In the genomic region with DNA sequence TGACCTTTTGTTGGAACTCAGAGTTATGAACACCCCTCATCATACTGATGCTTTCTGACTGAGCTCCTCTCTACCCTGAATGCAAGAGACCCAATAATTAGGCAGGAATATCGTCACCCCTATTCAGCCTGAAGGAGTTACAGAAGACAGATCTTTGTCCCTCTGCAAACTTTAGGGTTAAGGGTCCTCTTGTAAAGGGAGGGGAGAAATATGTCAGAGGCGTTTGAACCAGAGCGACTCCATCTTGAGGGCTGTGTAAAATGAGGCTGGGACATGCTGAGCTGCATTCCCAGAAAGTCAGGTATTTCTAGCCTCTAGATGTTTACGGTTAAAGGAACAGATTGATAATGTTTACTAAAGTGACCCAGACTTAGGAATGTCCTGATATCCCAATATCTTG, we compare ENCODE assay signal across 1 cellular context.
TF ChIP-seq lines count a peak whose summit lies in the region.

No MANE protein-coding gene starts in this region.

TF ChIP-seq in K562, 482 proteins besides CTCF, POLR2A, EP300 and RAD21 (continued from another document and continues in another):
- TF ChIP-seq, protein P1, sequence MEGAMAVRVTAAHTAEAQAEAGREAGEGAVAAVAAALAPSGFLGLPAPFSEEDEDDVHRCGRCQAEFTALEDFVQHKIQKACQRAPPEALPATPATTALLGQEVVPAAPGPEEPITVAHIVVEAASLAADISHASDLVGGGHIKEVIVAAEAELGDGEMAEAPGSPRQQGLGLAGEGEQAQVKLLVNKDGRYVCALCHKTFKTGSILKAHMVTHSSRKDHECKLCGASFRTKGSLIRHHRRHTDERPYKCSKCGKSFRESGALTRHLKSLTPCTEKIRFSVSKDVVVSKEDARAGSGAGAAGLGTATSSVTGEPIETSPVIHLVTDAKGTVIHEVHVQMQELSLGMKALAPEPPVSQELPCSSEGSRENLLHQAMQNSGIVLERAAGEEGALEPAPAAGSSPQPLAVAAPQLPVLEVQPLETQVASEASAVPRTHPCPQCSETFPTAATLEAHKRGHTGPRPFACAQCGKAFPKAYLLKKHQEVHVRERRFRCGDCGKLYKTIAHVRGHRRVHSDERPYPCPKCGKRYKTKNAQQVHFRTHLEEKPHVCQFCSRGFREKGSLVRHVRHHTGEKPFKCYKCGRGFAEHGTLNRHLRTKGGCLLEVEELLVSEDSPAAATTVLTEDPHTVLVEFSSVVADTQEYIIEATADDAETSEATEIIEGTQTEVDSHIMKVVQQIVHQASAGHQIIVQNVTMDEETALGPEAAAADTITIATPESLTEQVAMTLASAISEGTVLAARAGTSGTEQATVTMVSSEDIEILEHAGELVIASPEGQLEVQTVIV (CRISPR knock-in tag; IDR thresholded peaks at IDR 0.05; ENCODE audit: borderline replicate concordance) = peak; percentile 36; the same call in 1 of the 2 replicates
- TF ChIP-seq ZNF23 (CRISPR knock-in tag; IDR thresholded peaks at IDR 0.05) (peak; percentile 85), ESRRB (CRISPR knock-in tag; IDR thresholded peaks at IDR 0.05; ENCODE audit: borderline replicate concordance) (no peak), PHTF2 (CRISPR knock-in tag; IDR thresholded peaks at IDR 0.05) (0 out of 2 replicates have a peak, but pooled peaks have one; percentile 68), ZNF165 (CRISPR knock-in tag; IDR thresholded peaks at IDR 0.05; ENCODE audit: borderline replicate concordance) (peak; percentile 77; the same call in 1 of the 2 replicates), ZBTB7A (IDR thresholded peaks at IDR 0.05; ENCODE audit: borderline replicate concordance, control insufficient read depth, low read depth, low read length) (no peak), SNRNP70 (optimal IDR thresholded peaks at IDR 0.05; ENCODE audit: low read depth, low read length) (no peak), KLF1 (tag; IDR thresholded peaks at IDR 0.05) (peak; percentile 65), NFIC (IDR thresholded peaks at IDR 0.05) (no peak), ZNF408 (CRISPR knock-in tag; IDR thresholded peaks at IDR 0.05; ENCODE audit: low read depth) (no peak), SNIP1 (IDR thresholded peaks at IDR 0.05; ENCODE audit: low read depth) (no peak), IFI16 (CRISPR knock-in tag; IDR thresholded peaks at IDR 0.05) (peak; percentile 69; the same call in 1 of the 2 replicates), ETS2 (tag; IDR thresholded peaks at IDR 0.05; ENCODE audit: borderline replicate concordance, poor library complexity, severe bottlenecking) (peak; percentile 53), MEF2A (IDR thresholded peaks at IDR 0.05; ENCODE audit: control insufficient read depth, low read depth, low read length) (no peak), CBFB (CRISPR knock-in tag; IDR thresholded peaks at IDR 0.05) (no peak), ZBTB11 (CRISPR knock-in tag; IDR thresholded peaks at IDR 0.05) (peak in 1 of 3 experiments; percentile 72; a peak in 1 of 6 replicates), ZNF717 (CRISPR knock-in tag; IDR thresholded peaks at IDR 0.05) (0 out of 2 replicates have a peak, but pooled peaks have one; percentile 6), NR3C1 (CRISPR knock-in tag; IDR thresholded peaks at IDR 0.05) (no peak), E2F1 (CRISPR knock-in tag; IDR thresholded peaks at IDR 0.05) (no peak), CREB1 (IDR thresholded peaks at IDR 0.05) (no peak), CREB1 (CRISPR knock-in tag; IDR thresholded peaks at IDR 0.05) (no peak), GMEB1 (CRISPR knock-in tag; IDR thresholded peaks at IDR 0.05) (peak; percentile 71), RFX5 (IDR thresholded peaks at IDR 0.05; ENCODE audit: low read depth, low read length) (no peak), EHMT2 (IDR thresholded peaks at IDR 0.05) (no peak), ARID1B (IDR thresholded peaks at IDR 0.05) (no peak), CBX5 (IDR thresholded peaks at IDR 0.05; ENCODE audit: borderline replicate concordance, low read depth) (no peak), SMARCB1 (IDR thresholded peaks at IDR 0.05; ENCODE audit: insufficient read length, low read depth) (no peak), VEZF1 (CRISPR knock-in tag; IDR thresholded peaks at IDR 0.05) (peak; percentile 26; the same call in 1 of the 2 replicates), POU5F1 (IDR thresholded peaks at IDR 0.05; ENCODE audit: borderline replicate concordance, low read depth, low read length, partially characterized antibody) (no peak), ETV1 (tag; conservative IDR thresholded peaks at IDR 0.05; ENCODE audit: low read depth) (peak; percentile 64; the same call in 1 of the 2 replicates), TAF9B (IDR thresholded peaks at IDR 0.05; ENCODE audit: partially characterized antibody) (no peak), CLOCK (CRISPR knock-in tag; IDR thresholded peaks at IDR 0.05; ENCODE audit: borderline replicate concordance) (no peak), LCOR (CRISPR knock-in tag; IDR thresholded peaks at IDR 0.05) (no peak), KLF13 (tag; IDR thresholded peaks at IDR 0.05; ENCODE audit: borderline replicate concordance, low read depth) (peak; percentile 59; the same call in 1 of the 2 replicates), HDAC8 (tag; IDR thresholded peaks at IDR 0.05) (peak; percentile 98)
- TF ChIP-seq, protein P2, sequence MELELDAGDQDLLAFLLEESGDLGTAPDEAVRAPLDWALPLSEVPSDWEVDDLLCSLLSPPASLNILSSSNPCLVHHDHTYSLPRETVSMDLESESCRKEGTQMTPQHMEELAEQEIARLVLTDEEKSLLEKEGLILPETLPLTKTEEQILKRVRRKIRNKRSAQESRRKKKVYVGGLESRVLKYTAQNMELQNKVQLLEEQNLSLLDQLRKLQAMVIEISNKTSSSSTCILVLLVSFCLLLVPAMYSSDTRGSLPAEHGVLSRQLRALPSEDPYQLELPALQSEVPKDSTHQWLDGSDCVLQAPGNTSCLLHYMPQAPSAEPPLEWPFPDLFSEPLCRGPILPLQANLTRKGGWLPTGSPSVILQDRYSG (tag; conservative IDR thresholded peaks at IDR 0.05; ENCODE audit: low read depth) = peak; percentile 97
